Comparison of ENCODE assay signal across 19 cellular contexts in genomic region chr2:205499006-205499405, GRCh38.
"Had no signal": no experiment of that assay in that cellular context is flagged by ENCODE, and none has a peak within 500 bp of the region (broad histone marks: within the 10 kb centered on the region; RNA-seq: fewer than 3 reads in every experiment).

No MANE protein-coding gene starts in this region.

- ATAC-seq: effector memory CD8-positive, alpha-beta T cell; foreskin keratinocyte; gastroesophageal sphincter; heart left ventricle; left lung; left ventricle myocardium superior; lower lobe of right lung; naive thymus-derived CD4-positive, alpha-beta T cell had no signal

- DNase-seq: colonic mucosa; cortex of kidney; effector CD8-positive, alpha-beta T cell; effector memory CD8-positive, alpha-beta T cell; endodermal cell; erythroblast; foreskin keratinocyte; heart left ventricle; hypothalamus; immature natural killer cell; islet precursor cell; kidney; kidney glomerular epithelial cell; left lung; left ventricle myocardium superior; lower lobe of right lung; mesenchymal stem cell; naive thymus-derived CD4-positive, alpha-beta T cell had no signal
